1 cellular context compared by ENCODE assay signal in genomic region chr11:60880635-60881282, GRCh38.
TF ChIP-seq lines count a peak whose summit lies in the region.

No MANE protein-coding gene starts in this region.

TF ChIP-seq in HepG2, 621 proteins besides CTCF, POLR2A, EP300 and RAD21 (continued from another document and continues in another):
- no peak for TF ChIP-seq LRRFIP1 (CRISPR knock-in tag; conservative IDR thresholded peaks at IDR 0.05)
- no peak for TF ChIP-seq ZNF546 (CRISPR knock-in tag; conservative IDR thresholded peaks at IDR 0.05)
- peak; percentile 78 for TF ChIP-seq PATZ1 (CRISPR knock-in tag; IDR thresholded peaks at IDR 0.05)
- TF ChIP-seq DRAP1 (CRISPR knock-in tag; IDR thresholded peaks at IDR 0.05) = peak; percentile 63; the same call in 1 of the 2 replicates
- no peak for TF ChIP-seq HCFC1 (IDR thresholded peaks at IDR 0.05; ENCODE audit: low read depth, low read length)
- no peak for TF ChIP-seq KDM5A (IDR thresholded peaks at IDR 0.05; ENCODE audit: borderline replicate concordance, low read length)
- 0 out of 2 replicates have a peak, but pooled peaks have one; percentile 58 for TF ChIP-seq NRL (CRISPR knock-in tag; IDR thresholded peaks at IDR 0.05; ENCODE audit: borderline replicate concordance)
- TF ChIP-seq ISX (CRISPR knock-in tag; conservative IDR thresholded peaks at IDR 0.05) = no peak
- peak; percentile 89; the same call in 1 of the 2 replicates for TF ChIP-seq KDM3A (CRISPR knock-in tag; IDR thresholded peaks at IDR 0.05; ENCODE audit: low read depth)
- TF ChIP-seq MBD4 (IDR thresholded peaks at IDR 0.05; ENCODE audit: borderline replicate concordance, low read length) = no peak; the same call in 1 of the 2 replicates
- peak; percentile 83 for TF ChIP-seq HOXA5 (CRISPR knock-in tag; IDR thresholded peaks at IDR 0.05)
- no peak for TF ChIP-seq ZNF770 (CRISPR knock-in tag; IDR thresholded peaks at IDR 0.05)
- TF ChIP-seq ZNF296 (CRISPR knock-in tag; conservative IDR thresholded peaks at IDR 0.05) = no peak
- no peak for TF ChIP-seq SP1 (IDR thresholded peaks at IDR 0.05)
- TF ChIP-seq SP1 (CRISPR knock-in tag; IDR thresholded peaks at IDR 0.05) = no peak; the same call in 1 of the 2 replicates
- TF ChIP-seq CBFB (CRISPR knock-in tag; IDR thresholded peaks at IDR 0.05) = peak; percentile 74; the same call in 1 of the 2 replicates
- TF ChIP-seq FUBP1 (CRISPR knock-in tag; IDR thresholded peaks at IDR 0.05; ENCODE audit: borderline replicate concordance) = peak; percentile 82; the same call in 1 of the 2 replicates
- no peak for TF ChIP-seq ZNF674 (CRISPR knock-in tag; IDR thresholded peaks at IDR 0.05; ENCODE audit: low read depth)
- no peak for TF ChIP-seq ATF6 (CRISPR knock-in tag; conservative IDR thresholded peaks at IDR 0.05)
- no peak for TF ChIP-seq PRDM4 (CRISPR knock-in tag; IDR thresholded peaks at IDR 0.05; ENCODE audit: borderline replicate concordance)
- TF ChIP-seq PRDM10 (CRISPR knock-in tag; IDR thresholded peaks at IDR 0.05; ENCODE audit: low read depth) = peak; percentile 87
- no peak for TF ChIP-seq ZNF234 (CRISPR knock-in tag; conservative IDR thresholded peaks at IDR 0.05)
- no peak for TF ChIP-seq FIP1L1 (IDR thresholded peaks at IDR 0.05; ENCODE audit: borderline replicate concordance, insufficient read depth, low read depth, low read length)
- 0 out of 2 replicates have a peak, but pooled peaks have one; percentile 61 for TF ChIP-seq MXD4 (CRISPR knock-in tag; IDR thresholded peaks at IDR 0.05)
- TF ChIP-seq IRF9 (CRISPR knock-in tag; IDR thresholded peaks at IDR 0.05; ENCODE audit: borderline replicate concordance) = peak; percentile 86
- TF ChIP-seq KMT2B (CRISPR knock-in tag; IDR thresholded peaks at IDR 0.05) = peak; percentile 74
- TF ChIP-seq NBN (conservative IDR thresholded peaks at IDR 0.05) = no peak
- 0 out of 2 replicates have a peak, but pooled peaks have one; percentile 47 for TF ChIP-seq ZNF3 (CRISPR knock-in tag; IDR thresholded peaks at IDR 0.05)
- no peak for TF ChIP-seq E2F5 (CRISPR knock-in tag; conservative IDR thresholded peaks at IDR 0.05)
- TF ChIP-seq ZFP82 (CRISPR knock-in tag; IDR thresholded peaks at IDR 0.05; ENCODE audit: borderline replicate concordance) = no peak
- TF ChIP-seq KAT2B (IDR thresholded peaks at IDR 0.05; ENCODE audit: borderline replicate concordance, low read depth, low read length) = no peak
- peak; percentile 87 for TF ChIP-seq POGK (CRISPR knock-in tag; conservative IDR thresholded peaks at IDR 0.05)
- TF ChIP-seq ZFP36L1 (CRISPR knock-in tag; IDR thresholded peaks at IDR 0.05) = peak; percentile 98; the same call in 1 of the 2 replicates
- peak; percentile 92 for TF ChIP-seq ZNF605 (CRISPR knock-in tag; IDR thresholded peaks at IDR 0.05)
- peak; percentile 90; the same call in 1 of the 2 replicates for TF ChIP-seq RFXAP (CRISPR knock-in tag; IDR thresholded peaks at IDR 0.05; ENCODE audit: borderline replicate concordance)
